In genomic region chr6:14721103-14721758, GRCh38 we compare ENCODE assay signal across 10 cellular contexts.
DNase-seq lines count a peak whose midpoint lies in the region; ATAC-seq and TF ChIP-seq lines count a peak whose summit lies in the region.
"Had no signal": no experiment of that assay in that cellular context is flagged by ENCODE, and none has a peak within 500 bp of the region (broad histone marks: within the 10 kb centered on the region; RNA-seq: fewer than 3 reads in every experiment).

No MANE protein-coding gene starts in this region.

- WGBS in heart right ventricle, 2 donors, result 47 to 55% methylated on average over 9 of the region's 9 CpGs

- no peak for TF ChIP-seq POLR2A in GM18505 (IDR thresholded peaks at IDR 0.05; ENCODE audit: borderline replicate concordance, extremely low read depth, insufficient read depth, insufficient read length)

- H3K27me3 Mint-ChIP-seq in IgD-negative memory B cell (no peaks in the 10 kb centered on the region), progenitor cell of endocrine pancreas (peaks cover 5% of the 10 kb centered on the region)

- DNase-seq in SIG-M5 treated with dmso at 0.1 percent for 504 hours (lab: John Stamatoyannopoulos, UW; ENCODE audit: unreplicated experiment) (peak; percentile 92), heart right ventricle (no peak), progenitor cell of endocrine pancreas (ENCODE audit: low spot score, unreplicated experiment) (no peak)
- DNase-seq in stimulated activated naive CD8-positive, alpha-beta T cell treated with anti-CD3 and anti-CD28 coated beads, Interleukin-15, Interleukin-2, amounts not matched to agents 100 U/mL and 50 U/mL, for 24 hours, result no peak
- DNase-seq in effector CD4-positive, alpha-beta T cell, result no peak
- DNase-seq: activated effector memory CD4-positive, alpha-beta T cell treated with Interleukin-2 at 50 U/mL for 16 hours; NCI-H187 treated with DMSO at 0.1 percent for 48 hours had no signal

- H3K36me3 Mint-ChIP-seq in IgD-negative memory B cell, result no peaks in the 10 kb centered on the region
- no peaks in the 10 kb centered on the region for H3K36me3 Mint-ChIP-seq in progenitor cell of endocrine pancreas (ENCODE audit: insufficient read depth)

- H3K27ac ChIP-seq in heart right ventricle, result peak overlapping the region in 1 of 10 donors; percentile 79

- no peaks in the 10 kb centered on the region for H3K36me3 ChIP-seq in heart right ventricle

- no peaks in the 10 kb centered on the region for H3K9me3 ChIP-seq in heart right ventricle

- H3K4me3 Mint-ChIP-seq in IgD-negative memory B cell, result peak overlapping the region in 2 of 4 donors; percentile 41 to 44
- H3K4me3 Mint-ChIP-seq in progenitor cell of endocrine pancreas (ENCODE audit: low read depth), result no peak overlapping the region

- no peak overlapping the region for H3K4me3 ChIP-seq in heart right ventricle

- peak overlapping the region; percentile 78 to 94 (median 82) for H3K27ac Mint-ChIP-seq in IgD-negative memory B cell
- peak overlapping the region; percentile 87 for H3K27ac Mint-ChIP-seq in progenitor cell of endocrine pancreas

- no peaks in the 10 kb centered on the region for H3K9me3 Mint-ChIP-seq in IgD-negative memory B cell
- peaks cover 3% of the 10 kb centered on the region for H3K9me3 Mint-ChIP-seq in progenitor cell of endocrine pancreas (ENCODE audit: low read depth)

- H3K4me1 Mint-ChIP-seq in IgD-negative memory B cell (peaks cover 29 to 62% (median 54%) of the 10 kb centered on the region in 3 donors), progenitor cell of endocrine pancreas (ENCODE audit: low read depth) (peaks cover 33% of the 10 kb centered on the region)

- no peak for TF ChIP-seq CTCF in heart right ventricle (IDR thresholded peaks at IDR 0.05)
- TF ChIP-seq CTCF in progenitor cell of endocrine pancreas (IDR thresholded peaks at IDR 0.05; ENCODE audit: unreplicated experiment), result no peak

- ATAC-seq in heart right ventricle (peak in 6 of 8 donors; percentile 22 to 82 (median 53)), HG02938 (IDR thresholded peaks at IDR 0.05; ENCODE audit: unreplicated experiment) (no peak), GM18505 (IDR thresholded peaks at IDR 0.05; ENCODE audit: unreplicated experiment) (no peak)
- ATAC-seq in stimulated activated naive CD8-positive, alpha-beta T cell treated with anti-CD3 and anti-CD28 coated beads, Interleukin-15, Interleukin-2, amounts not matched to agents 100 U/mL and 50 U/mL, for 24 hours, result no peak

- H3K27me3 ChIP-seq in heart right ventricle, result no peaks in the 10 kb centered on the region

- peaks cover 0 to 57% (median 28%) of the 10 kb centered on the region in 9 donors for H3K4me1 ChIP-seq in heart right ventricle

- intact Hi-C loops in heart right ventricle (cut with DNase I), result no loop called here

Comparison
In these comparisons a context has a peak if more than half of its experiments do, and no peak if none do; other contexts are left out.
1. ATAC-seq: peak in heart right ventricle (6 of 8); none in HG02938 (single experiment), stimulated activated naive CD8-positive, alpha-beta T cell treated with anti-CD3 and anti-CD28 coated beads, Interleukin-15, Interleukin-2, amounts not matched to agents 100 U/mL and 50 U/mL, for 24 hours (single experiment) and GM18505 (single experiment).